ENCODE assay signal across 1 cellular context in genomic region chr16:27449434-27450188, GRCh38.
TF ChIP-seq lines count a peak whose summit lies in the region.

No MANE protein-coding gene starts in this region.

TF ChIP-seq in GM12878, 131 proteins besides CTCF, POLR2A, EP300 and RAD21 (continued from another document and continues in another):
- peak; percentile 95 for TF ChIP-seq RELB (IDR thresholded peaks at IDR 0.05; ENCODE audit: low read depth)
- TF ChIP-seq MTA2 (IDR thresholded peaks at IDR 0.05; ENCODE audit: low read depth), result peak; percentile 72
- no peak for TF ChIP-seq CBX3 (IDR thresholded peaks at IDR 0.05; ENCODE audit: borderline replicate concordance, low read depth)
- peak; percentile 44; the same call in 1 of the 2 replicates for TF ChIP-seq YY1 (IDR thresholded peaks at IDR 0.05; ENCODE audit: low read depth, low read length)
- TF ChIP-seq TAF1 (IDR thresholded peaks at IDR 0.05; ENCODE audit: borderline replicate concordance, low read depth, low read length), result no peak
- TF ChIP-seq HSF1 (IDR thresholded peaks at IDR 0.05; ENCODE audit: low read depth, low read length), result no peak
- TF ChIP-seq BMI1 (IDR thresholded peaks at IDR 0.05; ENCODE audit: borderline replicate concordance), result no peak
- TF ChIP-seq BHLHE40 (IDR thresholded peaks at IDR 0.05; ENCODE audit: borderline replicate concordance in 1 of 2, low read depth in 2 of 2, low read length in 1 of 2), result peak; percentile 82 to 90
- TF ChIP-seq TBL1XR1 (IDR thresholded peaks at IDR 0.05; ENCODE audit: low read depth, low read length), result no peak
- no peak for TF ChIP-seq SRF (IDR thresholded peaks at IDR 0.05; ENCODE audit: low read depth in 2 of 2, low read length in 2 of 2)
- peak; percentile 66; the same call in 1 of the 2 replicates for TF ChIP-seq EED (IDR thresholded peaks at IDR 0.05; ENCODE audit: low read depth)
- TF ChIP-seq CEBPB (IDR thresholded peaks at IDR 0.05; ENCODE audit: borderline replicate concordance in 1 of 2, low read depth in 2 of 2, low read length in 2 of 2), result no peak
- TF ChIP-seq NR2C2 (IDR thresholded peaks at IDR 0.05; ENCODE audit: borderline replicate concordance, control insufficient read depth, insufficient read length, low read depth), result no peak
- no peak for TF ChIP-seq STAT1 (conservative IDR thresholded peaks at IDR 0.05)
- peak; percentile 78 for TF ChIP-seq SKIL (IDR thresholded peaks at IDR 0.05; ENCODE audit: low read depth, poor library complexity, severe bottlenecking)
- TF ChIP-seq ZNF622 (IDR thresholded peaks at IDR 0.05), result no peak
- TF ChIP-seq EGR1 (IDR thresholded peaks at IDR 0.05; ENCODE audit: borderline replicate concordance in 1 of 2, low read depth in 2 of 2, low read length in 2 of 2), result peak in 1 of 2 experiments; percentile 67; a peak in 1 of 3 replicates
- TF ChIP-seq ESRRA (IDR thresholded peaks at IDR 0.05; ENCODE audit: low read length), result no peak
- peak; percentile 63 for TF ChIP-seq CHD2 (IDR thresholded peaks at IDR 0.05; ENCODE audit: borderline replicate concordance, low read depth, low read length)
- TF ChIP-seq MLLT1 (IDR thresholded peaks at IDR 0.05), result no peak
- TF ChIP-seq JUNB (IDR thresholded peaks at IDR 0.05), result no peak; the same call in 1 of the 2 replicates
- TF ChIP-seq CREM (IDR thresholded peaks at IDR 0.05; ENCODE audit: low read depth), result peak; percentile 90
- TF ChIP-seq CUX1 (IDR thresholded peaks at IDR 0.05; ENCODE audit: insufficient replicate concordance, low read depth, low read length), result no peak
- TF ChIP-seq HDGF (IDR thresholded peaks at IDR 0.05), result peak; percentile 90
- TF ChIP-seq TCF3 (IDR thresholded peaks at IDR 0.05; ENCODE audit: borderline replicate concordance, insufficient read depth, low read depth, low read length), result peak; percentile 70; the same call in 1 of the 2 replicates
- TF ChIP-seq YBX1 (IDR thresholded peaks at IDR 0.05), result no peak
- no peak for TF ChIP-seq NRF1 (conservative IDR thresholded peaks at IDR 0.05; ENCODE audit: low read depth, low read length)
- TF ChIP-seq ATF2 (IDR thresholded peaks at IDR 0.05; ENCODE audit: low read length), result peak; percentile 75; the same call in 1 of the 2 replicates
- 0 out of 2 replicates have a peak, but pooled peaks have one; percentile 55 for TF ChIP-seq MEF2A (IDR thresholded peaks at IDR 0.05; ENCODE audit: insufficient read depth, low read depth, low read length)
- TF ChIP-seq BACH1 (IDR thresholded peaks at IDR 0.05; ENCODE audit: borderline replicate concordance), result peak; percentile 86; the same call in 1 of the 2 replicates
- TF ChIP-seq ZBTB40 (IDR thresholded peaks at IDR 0.05; ENCODE audit: borderline replicate concordance), result no peak
- TF ChIP-seq NKRF (conservative IDR thresholded peaks at IDR 0.05), result 0 out of 2 replicates have a peak, but pooled peaks have one; percentile 36
- peak; percentile 71; the same call in 1 of the 2 replicates for TF ChIP-seq PAX5 (IDR thresholded peaks at IDR 0.05; ENCODE audit: borderline replicate concordance, low read depth, low read length)
